In genomic region chr16:54006693-54007092, GRCh38 we compare ENCODE assay signal across 24 cellular contexts.
"Had no signal": no experiment of that assay in that cellular context is flagged by ENCODE, and none has a peak within 500 bp of the region (broad histone marks: within the 10 kb centered on the region; RNA-seq: fewer than 3 reads in every experiment).

No MANE protein-coding gene starts in this region.

- H3K27me3 ChIP-seq: Peyer's patch, SJCRH30 had no signal

- H3K9ac ChIP-seq: SK-N-SH had no signal

- H3K27ac ChIP-seq: Peyer's patch, RWPE1, SJCRH30, WERI-Rb-1 had no signal

- H3K36me3 ChIP-seq: Peyer's patch, SJCRH30, WERI-Rb-1 had no signal

- H3K9me3 ChIP-seq: Peyer's patch, SJCRH30, SK-N-SH had no signal

- H3K4me1 ChIP-seq: Peyer's patch, SJCRH30 had no signal

- H3K4me2 ChIP-seq: SK-N-SH had no signal

- ATAC-seq: activated CD4-positive, alpha-beta T cell treated with anti-CD3 and anti-CD28 coated beads for 36 hours; activated T-helper 17 cell treated with anti-CD3 and anti-CD28 coated beads, Interleukin-2, amount 50 U/mL, for 72 hours had no signal

- DNase-seq: activated CD4-positive, alpha-beta memory T cell treated with anti-CD3 and anti-CD28 coated beads, Interleukin-2, amount 10 ng/mL, durations not matched to agents 7 days and 5 days; activated CD4-positive, alpha-beta T cell treated with anti-CD3 and anti-CD28 coated beads for 36 hours; activated CD4-positive, alpha-beta T cell treated with anti-CD3 and anti-CD28 coated beads, Interleukin-2, amount 50 U/mL, for 1 hour; activated gamma-delta T cell; activated naive CD4-positive, alpha-beta T cell treated with anti-CD3 and anti-CD28 coated beads for 36 hours; activated T-cell treated with anti-CD3 and anti-CD28 coated beads for 4 hours; activated T-cell treated with anti-CD3 and anti-CD28 coated beads, Interleukin-2, amount 50 U/mL, for 48 hours; Kasumi-1; KBM-7; NCI-H1048; NCI-H1417; NCI-H1930; NCI-H2107; NCI-H510A treated with DMSO at 0.1 percent for 48 hours; NCI-H69; NK-92 treated with Interleukin-12 subunit alpha and Interleukin-12 subunit beta, amount 100 ng/mL, for 24 hours; Peyer's patch; Right ventricle myocardium superior; SJCRH30; SK-N-SH; T-helper 1 cell; WERI-Rb-1 had no signal

- H3K4me3 ChIP-seq: Peyer's patch, SJCRH30 had no signal
